Comparison of ENCODE assay signal across 23 cellular contexts in the genomic region with DNA sequence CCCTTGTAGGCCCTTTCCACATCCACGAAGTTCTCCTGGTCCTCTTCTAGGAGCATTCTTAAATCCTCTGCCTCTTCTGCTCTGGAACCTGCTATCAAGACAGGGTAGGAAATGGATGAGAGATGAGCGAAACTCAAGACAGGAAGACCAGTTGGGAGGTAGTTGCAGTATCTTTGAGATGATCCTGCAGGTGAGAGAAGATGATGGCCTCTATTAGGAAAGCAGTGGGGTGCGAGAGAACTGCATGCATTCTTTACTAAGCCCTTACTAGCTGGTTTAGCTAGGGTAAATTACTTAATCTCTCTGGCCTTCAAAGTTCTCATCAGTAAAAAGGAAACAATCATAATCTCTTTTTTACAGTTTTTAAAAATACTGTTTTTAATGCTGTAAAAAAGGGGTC. TPM values are rescaled to one million over a fixed set of nuclear protein-coding genes. Genes with fewer than 3 reads are reported as not detected.
DNase-seq lines count a peak whose midpoint lies in the region; FAIRE-seq and TF ChIP-seq lines count a peak whose summit lies in the region.
"Had no signal": no experiment of that assay in that cellular context is flagged by ENCODE, and none has a peak within 500 bp of the region (broad histone marks: within the 10 kb centered on the region; RNA-seq: fewer than 3 reads in every experiment).

No MANE protein-coding gene starts in this region.

- H3K27me3 ChIP-seq in mammary epithelial cell (ENCODE audit: insufficient read depth, low read length) = no peaks in the 10 kb centered on the region
- no peaks in the 10 kb centered on the region for H3K27me3 ChIP-seq in esophagus (ENCODE audit: control insufficient read depth in 1 of 2, insufficient read depth in 2 of 2, low read length in 2 of 2)
- H3K27me3 ChIP-seq in keratinocyte (ENCODE audit: control insufficient read depth, extremely low read depth, insufficient read depth, low read length) = no peaks in the 10 kb centered on the region
- no peaks in the 10 kb centered on the region for H3K27me3 ChIP-seq in vagina
- H3K27me3 ChIP-seq in small intestine (ENCODE audit: control insufficient read depth in 2 of 2, insufficient read depth in 2 of 2, low read length in 2 of 2) = peaks cover 0 to 2% of the 10 kb centered on the region in 2 donors

- no peaks in the 10 kb centered on the region for H3K36me3 Mint-ChIP-seq in MCF 10A (ENCODE audit: insufficient read depth, unreplicated experiment)
- H3K36me3 Mint-ChIP-seq in activated CD4-positive, alpha-beta T cell treated with anti-CD3 and anti-CD28 coated beads, Interleukin-2, amount 10 ng/mL, durations not matched to agents 7 days and 5 days (ENCODE audit: low read depth) = no peaks in the 10 kb centered on the region

- H3K36me3 ChIP-seq in mammary epithelial cell (ENCODE audit: insufficient read depth, low read length) = no peaks in the 10 kb centered on the region
- H3K36me3 ChIP-seq in esophagus (ENCODE audit: control insufficient read depth in 2 of 2, insufficient read depth in 2 of 2, low read length in 1 of 2) = no peaks in the 10 kb centered on the region
- H3K36me3 ChIP-seq in keratinocyte (ENCODE audit: control insufficient read depth in 2 of 2, extremely low read depth in 1 of 2, insufficient read depth in 2 of 2, low read length in 2 of 2) = no peaks in the 10 kb centered on the region
- H3K36me3 ChIP-seq in vagina = no peaks in the 10 kb centered on the region
- H3K36me3 ChIP-seq in small intestine (ENCODE audit: control insufficient read depth in 2 of 2, insufficient read depth in 2 of 2, low read length in 2 of 2) = no peaks in the 10 kb centered on the region

- intact Hi-C loops in mammary epithelial cell (cut with micrococcal nuclease) = no loop called here
- intact Hi-C loops in MCF 10A (cut with micrococcal nuclease) = no loop called here
- intact Hi-C loops in vagina (cut with DNase I) = no loop called here

- no peaks in the 10 kb centered on the region for H3K79me2 ChIP-seq in mammary epithelial cell (ENCODE audit: insufficient read depth, low read length)
- H3K79me2 ChIP-seq in keratinocyte (ENCODE audit: control insufficient read depth, insufficient read depth, low read length) = no peaks in the 10 kb centered on the region

- no peak overlapping the region for H3K27ac Mint-ChIP-seq in MCF 10A (ENCODE audit: low read depth, unreplicated experiment)
- no peak overlapping the region for H3K27ac Mint-ChIP-seq in activated CD4-positive, alpha-beta T cell treated with anti-CD3 and anti-CD28 coated beads, Interleukin-2, amount 10 ng/mL, durations not matched to agents 7 days and 5 days
- H3K27ac Mint-ChIP-seq: CD4-positive, alpha-beta T cell had no signal

- H3K4me1 ChIP-seq in mammary epithelial cell (ENCODE audit: insufficient read depth, low read length) (peaks cover 67% of the 10 kb centered on the region), esophagus (ENCODE audit: control insufficient read depth in 2 of 2, insufficient read depth in 2 of 2, low read length in 1 of 2) (peaks cover 4 to 7% of the 10 kb centered on the region in 2 donors), keratinocyte (ENCODE audit: control insufficient read depth, extremely low read depth, insufficient read depth, low read length) (peaks cover 65% of the 10 kb centered on the region), vagina (peaks cover 27% of the 10 kb centered on the region), small intestine (ENCODE audit: control insufficient read depth in 2 of 2, insufficient read depth in 1 of 2, low read depth in 1 of 2, low read length in 1 of 2) (no peaks in the 10 kb centered on the region)
- H3K4me1 ChIP-seq: A549, Caco-2 had no signal

- WGBS in mammary epithelial cell (ENCODE audit: low coverage, missing lambda C conversion rate) = 95% methylated on average over 3 of the region's 3 CpGs
- 69 to 70% methylated on average over 3 of the region's 3 CpGs for WGBS in esophagus, 2 donors
- WGBS in small intestine, 3 donors = 69 to 86% (median 72%) methylated on average over 3 of the region's 3 CpGs

- no peaks in the 10 kb centered on the region for H3K27me3 Mint-ChIP-seq in MCF 10A (ENCODE audit: insufficient read depth, unreplicated experiment)
- peaks cover 9% of the 10 kb centered on the region for H3K27me3 Mint-ChIP-seq in activated CD4-positive, alpha-beta T cell treated with anti-CD3 and anti-CD28 coated beads, Interleukin-2, amount 10 ng/mL, durations not matched to agents 7 days and 5 days

- H2AFZ ChIP-seq in mammary epithelial cell (ENCODE audit: low read depth, low read length) = no peak overlapping the region
- H2AFZ ChIP-seq in keratinocyte (ENCODE audit: control insufficient read depth, low read length) = no peak overlapping the region
- H2AFZ ChIP-seq: GM23248 had no signal

- DNase-seq in mammary epithelial cell (no peak), MCF 10A (ENCODE audit: unreplicated experiment) (no peak), keratinocyte (ENCODE audit: low read depth, low spot score) (no peak), vagina (ENCODE audit: extremely low spot score in 2 of 2) (no peak), GM19238 (ENCODE audit: insufficient read length, low spot score) (no peak), small intestine (no peak)
- no peak for DNase-seq in activated CD4-positive, alpha-beta T cell treated with anti-CD3 and anti-CD28 coated beads, Interleukin-2, amount 10 ng/mL, durations not matched to agents 7 days and 5 days
- DNase-seq: AML-193; Caco-2; CD4-positive, alpha-beta T cell; GM23248; HCEC 1CT had no signal

- CTCF ChIA-PET in mammary epithelial cell (lab: Charles Lee; ENCODE audit: low non-redundant PET) = no interaction called here
- CTCF ChIA-PET in MCF 10A (lab: Yijun Ruan, JAX) = interaction anchor here (0.6 to 1.8 kb wide), 5 partner anchors 10 to 138 kb away, joined by 3 to 4 read pairs (median 3); no protein-coding TSS in a partner anchor
- CTCF ChIA-PET in activated CD4-positive, alpha-beta T cell treated with anti-CD3 and anti-CD28 coated beads, Interleukin-2, amount 10 ng/mL, durations not matched to agents 7 days and 5 days (lab: Charles Lee) = no interaction called here

- H3K4me2 ChIP-seq in mammary epithelial cell (ENCODE audit: insufficient read depth, low read depth, low read length) = peak overlapping the region; percentile 46
- peak overlapping the region; percentile 33 for H3K4me2 ChIP-seq in keratinocyte (ENCODE audit: control insufficient read depth, extremely low read depth, insufficient read depth, low read depth, low read length)
- H3K4me2 ChIP-seq: A549 had no signal

- H3K4me3 ChIP-seq in mammary epithelial cell (replicated peaks in 1 of 3; ENCODE audit: insufficient read depth in 1 of 3, low read depth in 2 of 3, low read length in 3 of 3) = peak overlapping the region in 1 of 3 experiments; percentile 4
- no peak overlapping the region for H3K4me3 ChIP-seq in esophagus (ENCODE audit: low read depth in 1 of 2, low read length in 2 of 2)
- no peak overlapping the region for H3K4me3 ChIP-seq in keratinocyte (ENCODE audit: control insufficient read depth in 2 of 3, extremely low read depth in 1 of 3, insufficient read depth in 2 of 3, low read depth in 1 of 3, low read length in 3 of 3)
- no peak overlapping the region for H3K4me3 ChIP-seq in vagina
- H3K4me3 ChIP-seq in small intestine (ENCODE audit: low read depth in 1 of 2, low read length in 2 of 2) = no peak overlapping the region
- H3K4me3 ChIP-seq: A549, GM23248 had no signal

- BruUV-seq in mammary epithelial cell (replicated peaks; lab: Mats Ljungman, UMichigan) (no TSS peak), MCF 10A (replicated peaks; lab: Mats Ljungman, UMichigan) (no TSS peak)

- H3K9me1 ChIP-seq in keratinocyte (ENCODE audit: control insufficient read depth, extremely low read depth, insufficient read depth, low read length) = no peaks in the 10 kb centered on the region

- H3K4me1 Mint-ChIP-seq in MCF 10A (ENCODE audit: insufficient read depth, unreplicated experiment) = peaks cover 39% of the 10 kb centered on the region
- H3K4me1 Mint-ChIP-seq in activated CD4-positive, alpha-beta T cell treated with anti-CD3 and anti-CD28 coated beads, Interleukin-2, amount 10 ng/mL, durations not matched to agents 7 days and 5 days = no peaks in the 10 kb centered on the region

- TF ChIP-seq POLR2A in vagina (IDR thresholded peaks at IDR 0.05) = no peak

- no peaks in the 10 kb centered on the region for H3K9me3 Mint-ChIP-seq in MCF 10A (ENCODE audit: unreplicated experiment)
- H3K9me3 Mint-ChIP-seq in activated CD4-positive, alpha-beta T cell treated with anti-CD3 and anti-CD28 coated beads, Interleukin-2, amount 10 ng/mL, durations not matched to agents 7 days and 5 days = no peaks in the 10 kb centered on the region
- H3K9me3 Mint-ChIP-seq: CD4-positive, alpha-beta T cell had no signal

- H3K9me3 ChIP-seq in mammary epithelial cell (replicated peaks; ENCODE audit: insufficient read depth, low read length) = no peaks in the 10 kb centered on the region
- no peaks in the 10 kb centered on the region for H3K9me3 ChIP-seq in esophagus (ENCODE audit: control insufficient read depth in 2 of 2, insufficient read depth in 1 of 2, low read depth in 1 of 2, low read length in 1 of 2)
- no peaks in the 10 kb centered on the region for H3K9me3 ChIP-seq in keratinocyte (ENCODE audit: control insufficient read depth, low read depth, low read length)
- H3K9me3 ChIP-seq in vagina = no peaks in the 10 kb centered on the region
- H3K9me3 ChIP-seq in small intestine (ENCODE audit: control insufficient read depth, low read depth) = no peaks in the 10 kb centered on the region
- H3K9me3 ChIP-seq: A549, Caco-2 had no signal

- POLR2A ChIA-PET in MCF 10A (lab: Yijun Ruan, JAX) = interaction anchor here (0.6 to 2.7 kb wide), 5 partner anchors 8 to 49 kb away, joined by 3 to 9 read pairs (median 5); a partner anchor contains a TSS
- POLR2A ChIA-PET in activated CD4-positive, alpha-beta T cell treated with anti-CD3 and anti-CD28 coated beads, Interleukin-2, amount 10 ng/mL, durations not matched to agents 7 days and 5 days (lab: Charles Lee) = no interaction called here

- H4K20me1 ChIP-seq in mammary epithelial cell (ENCODE audit: insufficient read depth, low read length) (no peaks in the 10 kb centered on the region), keratinocyte (ENCODE audit: control insufficient read depth, extremely low read depth, insufficient read depth, low read length) (no peaks in the 10 kb centered on the region)

- H3K9ac ChIP-seq in mammary epithelial cell (ENCODE audit: insufficient read depth, low read length) = peak overlapping the region; percentile 71
- H3K9ac ChIP-seq in keratinocyte (ENCODE audit: control insufficient read depth, extremely low read depth, insufficient read depth, low read length) = no peak overlapping the region
- H3K9ac ChIP-seq: GM23248 had no signal

- dilution Hi-C loops in mammary epithelial cell (cut with HindIII; ENCODE audit: low sequenced_read_pairs) = loop anchor here (5.0 kb wide), 1 partner anchor 40 kb away; no protein-coding TSS in a partner anchor
- dilution Hi-C loops in keratinocyte (cut with MboI; ENCODE audit: extremely low pct_ligation_motif_present, low sequenced_read_pairs) = no loop called here

- H3K27ac ChIP-seq in mammary epithelial cell (ENCODE audit: insufficient read depth, low read depth, low read length) (peak overlapping the region; percentile 98), esophagus (ENCODE audit: low read depth in 2 of 2, low read length in 1 of 2) (peak overlapping the region; percentile 72 to 90), keratinocyte (ENCODE audit: control insufficient read depth, insufficient read depth, low read length) (peak overlapping the region; percentile 67), vagina (peak overlapping the region; percentile 30), small intestine (ENCODE audit: low read depth in 1 of 2, low read length in 1 of 2) (no peak overlapping the region)
- H3K27ac ChIP-seq: 22Rv1, A549, C4-2B, GM23248, HL-60 had no signal

- no peak overlapping the region for H3K4me3 Mint-ChIP-seq in MCF 10A (ENCODE audit: unreplicated experiment)
- H3K4me3 Mint-ChIP-seq in activated CD4-positive, alpha-beta T cell treated with anti-CD3 and anti-CD28 coated beads, Interleukin-2, amount 10 ng/mL, durations not matched to agents 7 days and 5 days = no peak overlapping the region
- H3K4me3 Mint-ChIP-seq: CD4-positive, alpha-beta T cell had no signal

- TF ChIP-seq CTCF in mammary epithelial cell (conservative IDR thresholded peaks at IDR 0.05 in 1 of 2, IDR thresholded peaks at IDR 0.05 in 1 of 2; ENCODE audit: extremely low read depth in 1 of 2, insufficient read depth in 1 of 2, low read depth in 1 of 2, low read length in 2 of 2) (no peak), MCF 10A (IDR thresholded peaks at IDR 0.05; ENCODE audit: unreplicated experiment) (no peak), keratinocyte (optimal IDR thresholded peaks at IDR 0.05 in 1 of 3, IDR thresholded peaks at IDR 0.05 in 1 of 3, conservative IDR thresholded peaks at IDR 0.05 in 1 of 3; ENCODE audit: extremely low read depth in 1 of 3, insufficient read depth in 2 of 3, low read length in 3 of 3) (no peak), vagina (IDR thresholded peaks at IDR 0.05) (no peak)

- peak; percentile 72 for FAIRE-seq in keratinocyte (lab: Jason Lieb, UNC)
- no peak for FAIRE-seq in small intestine (lab: Jason Lieb, UNC)
- FAIRE-seq: A549, D721Med, G401.6, GM12891, H54 had no signal

- in situ Hi-C loops in mammary epithelial cell (cut with MboI; ENCODE audit: low sequenced_read_pairs in 2 of 2) = no loop called here

RNA-seq across cellular contexts. Expression of a gene that starts 47.0 kb away (rescaled TPM):
- total RNA-seq in mammary epithelial cell = 10 to 100 TPM; 15.7 to 20.0 TPM
- 40.4 TPM for polyA plus RNA-seq in mammary epithelial cell
- polyA minus RNA-seq in mammary epithelial cell = 15.3 TPM
- 1.3 and 2.4 TPM in 2 replicates for total RNA-seq in MCF 10A (2022)
- 10 to 100 TPM; 35.7 to 47.2 TPM for polyA plus RNA-seq in esophagus
- 18.4 to 41.1 TPM (median 32.1 TPM) in 3 replicates for polyA plus RNA-seq in keratinocyte
- 27.0 TPM for polyA plus RNA-seq in keratinocyte (2011; ENCODE audit: low read depth)
- 27.3 and 29.6 TPM in 2 replicates for polyA plus RNA-seq in keratinocyte (2011; cell fraction: cytosol; rRNA removed)
- polyA plus RNA-seq in keratinocyte (2011; cell fraction: nucleus; rRNA removed) = 16.4 and 21.3 TPM in 2 replicates
- polyA plus RNA-seq in keratinocyte (2012; ENCODE audit: low replicate concordance) = 11.3 and 13.0 TPM in 2 replicates
- 16.4 to 29.2 TPM (median 19.6 TPM) in 3 replicates for polyA minus RNA-seq in keratinocyte
- polyA minus RNA-seq in keratinocyte (2011; cell fraction: cytosol; rRNA and poly(A)+ RNA removed) = 7.3 TPM
- polyA minus RNA-seq in keratinocyte (2011; cell fraction: nucleus; rRNA and poly(A)+ RNA removed) = 5.1 and 12.9 TPM in 2 replicates
- total RNA-seq in vagina = 19.2 TPM
- not detected for total RNA-seq in activated CD4-positive, alpha-beta T cell treated with anti-CD3 and anti-CD28 coated beads, Interleukin-2, amount 10 ng/mL, durations not matched to agents 7 days and 5 days
- polyA plus RNA-seq in small intestine = under 1 TPM in 2 of 3 donors, not detected in 1; 0.07 to 0.54 TPM
- total RNA-seq: CD4-positive, alpha-beta T cell; HT1080 had no signal
- polyA plus RNA-seq: A549, BJ had no signal

Comparison
In these comparisons a context has a peak if more than half of its experiments do, and no peak if none do; other contexts are left out.
1. H3K27ac ChIP-seq: peak in mammary epithelial cell (single experiment), esophagus (2 of 2), keratinocyte (single experiment) and vagina (single experiment); none in small intestine (0 of 2).